Comparison of ENCODE assay signal across 8 cellular contexts in genomic region chr17:18411377-18411864, GRCh38. TPM values are rescaled to one million over a fixed set of nuclear protein-coding genes. Genes with fewer than 3 reads are reported as not detected.
A peak's percentile ranks its signal among the peaks of the same experiment; 100 is the strongest.
DNase-seq lines count a peak whose midpoint lies in the region; ATAC-seq and TF ChIP-seq lines count a peak whose summit lies in the region.
"Not testable (repeated sequence)": the region's sequence is repeated elsewhere in the genome, so short reads cannot be mapped to it uniquely, and the experiment has no call there.

No MANE protein-coding gene starts in this region.

- not testable (repeated sequence) for TF ChIP-seq CTCF in astrocyte of the spinal cord (IDR thresholded peaks at IDR 0.05; ENCODE audit: low read depth, low read length); foreskin fibroblast (IDR thresholded peaks at IDR 0.05; ENCODE audit: low read depth, low read length)

- not testable (repeated sequence) for TF ChIP-seq POLR2A in GM18505 (IDR thresholded peaks at IDR 0.05; ENCODE audit: borderline replicate concordance, extremely low read depth, insufficient read depth, insufficient read length)

- in situ Hi-C loops in astrocyte of the spinal cord (cut with HindIII; ENCODE audit: low sequenced_read_pairs), result not testable (repeated sequence)

- not testable (repeated sequence) for H3K4me1 ChIP-seq in mucosa of rectum (ENCODE audit: control insufficient read depth in 2 of 2, insufficient read depth in 2 of 2, low read length in 2 of 2)

- ATAC-seq in GM18505 (IDR thresholded peaks at IDR 0.05; ENCODE audit: unreplicated experiment), result peak; percentile 11

- H3K4me3 ChIP-seq in astrocyte of the spinal cord (ENCODE audit: low read depth, low read length) (peak overlapping the region; percentile 54), foreskin fibroblast (ENCODE audit: low read depth in 1 of 2, low read length in 2 of 2) (peak overlapping the region; percentile 53 to 58), mucosa of rectum (ENCODE audit: low read length in 2 of 2) (peak overlapping the region; percentile 63 to 69)

- peak overlapping the region; percentile 52 to 68 for H3K9ac ChIP-seq in mucosa of rectum (ENCODE audit: low read depth in 1 of 2, low read length in 2 of 2)

- not testable (repeated sequence) for H3K36me3 ChIP-seq in mucosa of rectum (ENCODE audit: control insufficient read depth in 2 of 2, insufficient read depth in 2 of 2, low read length in 2 of 2)

- not testable (repeated sequence) for H3K27me3 ChIP-seq in mucosa of rectum (ENCODE audit: control insufficient read depth in 2 of 2, insufficient read depth in 2 of 2, low read length in 2 of 2)

- peak overlapping the region; percentile 58 to 61 for H3K27ac ChIP-seq in mucosa of rectum (ENCODE audit: low read depth in 2 of 2, low read length in 2 of 2)

- DNase-seq in A172 (ENCODE audit: low spot score), result peak; percentile 48
- peak; percentile 24 for DNase-seq in NCI-H146 (lab: John Stamatoyannopoulos, UW)
- DNase-seq in activated CD4-positive, alpha-beta T cell treated with anti-CD3 and anti-CD28 coated beads for 1 hour, result peak; percentile 12
- DNase-seq in astrocyte of the spinal cord (ENCODE audit: low read depth, low spot score), result peak; percentile 57
- peak in 1 of 2 donors; percentile 34 for DNase-seq in foreskin fibroblast
- peak; percentile 24 for DNase-seq in stimulated activated CD4-positive, alpha-beta T cell treated with anti-CD3 and anti-CD28 coated beads, Interleukin-12 subunit alpha, Interleukin-12 subunit beta, amount 100 ng/mL, for 4 hours

- not testable (repeated sequence) for H3K9me3 ChIP-seq in mucosa of rectum (ENCODE audit: control insufficient read depth in 2 of 2, low read length in 2 of 2)

RNA-seq across cellular contexts. Expression of gene EVPLL, which starts 33.8 kb away (rescaled TPM):
- not detected in 2 replicates for total RNA-seq in A172 (2014; rRNA removed; shearing (Covaris generic))

RNA-seq across cellular contexts. Expression of gene SHMT1, which starts 48.1 kb away (rescaled TPM):
- 34.1 and 39.3 TPM in 2 replicates for total RNA-seq in A172 (2014; rRNA removed; shearing (Covaris generic))
